ENCODE assay signal across 27 cellular contexts in the genomic region with DNA sequence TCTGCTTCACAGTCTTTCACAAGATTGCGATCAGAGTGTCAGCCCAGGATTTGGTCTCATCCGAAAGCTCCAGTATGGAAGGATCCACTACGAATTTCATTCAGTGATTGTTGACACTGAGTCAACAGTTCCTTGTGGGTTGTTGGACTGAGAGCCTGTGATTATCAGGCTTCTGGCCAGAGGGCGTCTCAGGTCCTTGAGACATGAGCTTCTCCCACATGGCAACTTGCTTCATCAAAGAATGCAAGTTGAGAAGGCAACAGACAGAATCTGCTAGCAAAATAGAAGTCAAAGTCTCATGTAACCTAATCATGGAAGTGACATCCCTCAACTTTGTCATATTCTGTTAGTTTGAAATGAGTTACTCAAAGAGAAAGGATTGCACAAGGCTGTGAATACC. TPM values are rescaled to one million over a fixed set of nuclear protein-coding genes. Genes with fewer than 3 reads are reported as not detected.
"Had no signal": no experiment of that assay in that cellular context is flagged by ENCODE, and none has a peak within 500 bp of the region (broad histone marks: within the 10 kb centered on the region; RNA-seq: fewer than 3 reads in every experiment).

No MANE protein-coding gene starts in this region.

- FAIRE-seq: colon, endothelial cell of umbilical vein, islet of Langerhans, keratinocyte had no signal

- H3K27ac ChIP-seq: coronary artery, dorsolateral prefrontal cortex, esophagus squamous epithelium, gastroesophageal sphincter, heart left ventricle, hepatocyte, left lung, lower lobe of right lung had no signal

- H3K27me3 ChIP-seq: esophagus squamous epithelium, gastroesophageal sphincter, heart left ventricle, hepatocyte, left lung had no signal

- H3K36me3 ChIP-seq: esophagus squamous epithelium, gastroesophageal sphincter, heart left ventricle, left lung, lower lobe of right lung had no signal

- H3K4me1 ChIP-seq: esophagus squamous epithelium, gastroesophageal sphincter, heart left ventricle, left lung, lower lobe of right lung had no signal

- ATAC-seq: gastroesophageal sphincter, heart left ventricle, left cardiac atrium, left lung, left ventricle myocardium superior, lower lobe of right lung had no signal

- H3K9me3 ChIP-seq: esophagus squamous epithelium, gastroesophageal sphincter, heart left ventricle, left lung, lower lobe of right lung had no signal

- DNase-seq: dermis blood vessel endothelial cell; dorsolateral prefrontal cortex; effector CD4-positive, alpha-beta T cell; effector memory CD4-positive, alpha-beta T cell; esophagus squamous epithelium; foreskin fibroblast; heart left ventricle; left cardiac atrium; left lung; left ventricle myocardium superior; lower lobe of right lung; mesendoderm; midbrain; naive B cell had no signal

- H3K4me3 ChIP-seq: coronary artery, dorsolateral prefrontal cortex, esophagus squamous epithelium, gastroesophageal sphincter, heart left ventricle, hepatocyte, left lung, lower lobe of right lung had no signal

RNA-seq across cellular contexts. Expression of a gene that starts 40.5 kb away (rescaled TPM):
- total RNA-seq: endothelial cell of umbilical vein, left cardiac atrium, left ventricle myocardium superior, lung microvascular endothelial cell had no signal
- polyA plus RNA-seq: endothelial cell of umbilical vein, heart left ventricle had no signal

RNA-seq across cellular contexts. Expression of a gene that starts 58.2 kb away (rescaled TPM):
- total RNA-seq: dermis blood vessel endothelial cell, dorsolateral prefrontal cortex, endothelial cell of umbilical vein, epithelial cell of proximal tubule, esophagus squamous epithelium, gastroesophageal sphincter, heart left ventricle, hepatocyte, kidney epithelial cell, left cardiac atrium, left lung, left ventricle myocardium superior, lower leg skin, lower lobe of right lung, lung microvascular endothelial cell, mononuclear cell, mucosa of gallbladder had no signal
- polyA plus RNA-seq: endothelial cell of umbilical vein, heart left ventricle, hepatocyte, keratinocyte had no signal
